ENCODE assay signal across 12 cellular contexts in the genomic region with DNA sequence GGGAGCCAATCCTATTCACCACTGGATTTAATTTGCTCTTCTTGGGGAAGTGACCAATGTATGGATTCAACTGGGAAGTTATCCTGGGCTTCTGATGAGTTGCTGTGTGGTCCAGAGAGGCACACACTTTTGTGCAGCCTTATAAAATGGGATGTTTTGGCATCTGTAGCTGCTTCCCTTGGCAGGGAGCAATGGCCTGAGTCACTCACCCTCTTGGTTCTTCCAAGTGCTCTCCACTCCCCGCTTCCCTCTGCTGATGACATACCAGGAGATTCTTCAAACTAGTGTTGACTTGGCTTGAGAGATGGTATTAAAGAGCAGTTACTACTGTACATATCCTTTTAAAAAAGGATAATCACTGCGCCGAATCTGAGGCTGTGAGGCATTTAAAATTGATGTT.
A peak's percentile ranks its signal among the peaks of the same experiment; 100 is the strongest.
DNase-seq lines count a peak whose midpoint lies in the region; ATAC-seq, FAIRE-seq and TF ChIP-seq lines count a peak whose summit lies in the region.
"Had no signal": no experiment of that assay in that cellular context is flagged by ENCODE, and none has a peak within 500 bp of the region (broad histone marks: within the 10 kb centered on the region; RNA-seq: fewer than 3 reads in every experiment).

No MANE protein-coding gene starts in this region.

- no peak overlapping the region for H3K4me2 ChIP-seq in astrocyte (ENCODE audit: low read length)

- H3K79me2 ChIP-seq in astrocyte (ENCODE audit: insufficient read depth, low read length): peaks cover 94% of the 10 kb centered on the region

- H3K27ac Mint-ChIP-seq in astrocyte (ENCODE audit: unreplicated experiment) (peak overlapping the region; percentile 8), natural killer cell (no peak overlapping the region)
- H3K27ac Mint-ChIP-seq in CD8-positive, alpha-beta T cell: no peak overlapping the region
- H3K27ac Mint-ChIP-seq: activated naive CD4-positive, alpha-beta T cell treated with anti-CD3 and anti-CD28 coated beads, Interleukin-2, amount 10 ng/mL, durations not matched to agents 7 days and 5 days had no signal

- peaks cover 91% of the 10 kb centered on the region for H4K20me1 ChIP-seq in astrocyte (ENCODE audit: insufficient read depth, low read length)

- H3K4me3 ChIP-seq in astrocyte (ENCODE audit: insufficient read depth, low read depth, low read length) (no peak overlapping the region), heart left ventricle (no peak overlapping the region), thyroid gland (replicated peaks in 1 of 3) (no peak overlapping the region)
- H3K4me3 ChIP-seq in CD8-positive, alpha-beta T cell (ENCODE audit: low read depth, low read length): no peak overlapping the region

- peak; percentile 86 for FAIRE-seq in astrocyte (lab: Jason Lieb, UNC)

- POLR2A ChIA-PET in CD8-positive, alpha-beta T cell (lab: Charles Lee): interaction anchor here (1.1 kb wide), 1 partner anchor 37 kb away, joined by 3 read pairs; no protein-coding TSS in a partner anchor

- no peak overlapping the region for H3K4me3 Mint-ChIP-seq in astrocyte (ENCODE audit: unreplicated experiment)
- no peak overlapping the region for H3K4me3 Mint-ChIP-seq in natural killer cell
- H3K4me3 Mint-ChIP-seq in CD8-positive, alpha-beta T cell: no peak overlapping the region
- H3K4me3 Mint-ChIP-seq: activated naive CD4-positive, alpha-beta T cell treated with anti-CD3 and anti-CD28 coated beads, Interleukin-2, amount 10 ng/mL, durations not matched to agents 7 days and 5 days had no signal

- H3K36me3 ChIP-seq in astrocyte (ENCODE audit: insufficient read depth, low read length) (no peaks in the 10 kb centered on the region), heart left ventricle (no peaks in the 10 kb centered on the region), thyroid gland (no peaks in the 10 kb centered on the region)
- H3K36me3 ChIP-seq in CD8-positive, alpha-beta T cell (ENCODE audit: insufficient read depth, low read length): no peaks in the 10 kb centered on the region

- no peaks in the 10 kb centered on the region for H3K9me3 Mint-ChIP-seq in astrocyte (ENCODE audit: unreplicated experiment)
- H3K9me3 Mint-ChIP-seq in natural killer cell: no peaks in the 10 kb centered on the region
- no peaks in the 10 kb centered on the region for H3K9me3 Mint-ChIP-seq in CD8-positive, alpha-beta T cell
- H3K9me3 Mint-ChIP-seq: activated naive CD4-positive, alpha-beta T cell treated with anti-CD3 and anti-CD28 coated beads, Interleukin-2, amount 10 ng/mL, durations not matched to agents 7 days and 5 days had no signal

- DNase-seq in DMS53 (lab: John Stamatoyannopoulos, UW) (peak; percentile 13), DMS53 treated with DMSO at 0.1 percent for 48 hours (lab: John Stamatoyannopoulos, UW; ENCODE audit: unreplicated experiment) (no peak), astrocyte (ENCODE audit: low read depth) (peak; percentile 89), heart left ventricle (peak in 4 of 5 donors; percentile 34 to 75 (median 49)), thyroid gland (peak; percentile 20 to 26), natural killer cell (no peak)
- no peak for DNase-seq in CD8-positive, alpha-beta T cell
- no peak for DNase-seq in activated effector memory CD4-positive, alpha-beta T cell treated with Interleukin-2 at 50 U/mL for 16 hours
- DNase-seq: activated naive CD4-positive, alpha-beta T cell treated with anti-CD3 and anti-CD28 coated beads, Interleukin-2, amount 10 ng/mL, durations not matched to agents 7 days and 5 days; NCI-H345 had no signal

- no peak overlapping the region for H2AFZ ChIP-seq in astrocyte (ENCODE audit: low read depth, low read length)

- TF ChIP-seq CTCF in astrocyte (IDR thresholded peaks at IDR 0.05; ENCODE audit: insufficient read depth, low read depth, low read length) (no peak), heart left ventricle (IDR thresholded peaks at IDR 0.05) (no peak), thyroid gland (IDR thresholded peaks at IDR 0.05) (no peak), natural killer cell (IDR thresholded peaks at IDR 0.05) (no peak)
- no peak for TF ChIP-seq CTCF in CD8-positive, alpha-beta T cell (IDR thresholded peaks at IDR 0.05)

- H3K9me3 ChIP-seq in astrocyte (ENCODE audit: insufficient read depth, low read depth, low read length) (no peaks in the 10 kb centered on the region), heart left ventricle (no peaks in the 10 kb centered on the region), thyroid gland (no peaks in the 10 kb centered on the region)
- no peaks in the 10 kb centered on the region for H3K9me3 ChIP-seq in CD8-positive, alpha-beta T cell (ENCODE audit: low read length)

- H3K27ac ChIP-seq in astrocyte (ENCODE audit: low read depth, low read length) (no peak overlapping the region), heart left ventricle (no peak overlapping the region), thyroid gland (no peak overlapping the region)
- no peak overlapping the region for H3K27ac ChIP-seq in CD8-positive, alpha-beta T cell (ENCODE audit: low read depth, low read length)
- H3K27ac ChIP-seq: 22Rv1, HL-60 had no signal

- no peaks in the 10 kb centered on the region for H3K27me3 ChIP-seq in astrocyte (ENCODE audit: insufficient read depth, low read length)
- no peaks in the 10 kb centered on the region for H3K27me3 ChIP-seq in heart left ventricle
- no peaks in the 10 kb centered on the region for H3K27me3 ChIP-seq in thyroid gland
- H3K27me3 ChIP-seq in CD8-positive, alpha-beta T cell (ENCODE audit: insufficient read depth, low read length): no peaks in the 10 kb centered on the region

- CTCF ChIA-PET in CD8-positive, alpha-beta T cell (lab: Charles Lee): no interaction called here

- ATAC-seq in heart left ventricle (peak in 3 of 4 donors; percentile 83 to 95 (median 94)), natural killer cell (no peak)
- ATAC-seq in CD8-positive, alpha-beta T cell: no peak

- 49 to 59% (median 54%) methylated on average over 3 of the region's 3 CpGs for WGBS in heart left ventricle, 4 donors
- WGBS in thyroid gland, 2 donors: 51 to 69% methylated on average over 3 of the region's 3 CpGs

- H3K27me3 Mint-ChIP-seq in astrocyte (ENCODE audit: low read depth, unreplicated experiment) (no peaks in the 10 kb centered on the region), natural killer cell (ENCODE audit: low read depth in 2 of 2) (no peaks in the 10 kb centered on the region)
- H3K27me3 Mint-ChIP-seq in CD8-positive, alpha-beta T cell (ENCODE audit: low read depth): no peaks in the 10 kb centered on the region
- H3K27me3 Mint-ChIP-seq: activated naive CD4-positive, alpha-beta T cell treated with anti-CD3 and anti-CD28 coated beads, Interleukin-2, amount 10 ng/mL, durations not matched to agents 7 days and 5 days had no signal

- peaks cover 12% of the 10 kb centered on the region for H3K4me1 ChIP-seq in astrocyte (ENCODE audit: insufficient read depth, low read length)
- peaks cover 0 to 83% (median 24%) of the 10 kb centered on the region in 12 donors for H3K4me1 ChIP-seq in heart left ventricle
- peaks cover 7 to 26% of the 10 kb centered on the region in 2 donors for H3K4me1 ChIP-seq in thyroid gland
- peaks cover 42% of the 10 kb centered on the region for H3K4me1 ChIP-seq in CD8-positive, alpha-beta T cell (ENCODE audit: insufficient read depth, low read length)

- intact Hi-C loops in heart left ventricle (cut with DNase I): loop anchor here in 1 of 10 donors (10.0 kb wide), 1 partner anchor 87 kb away; no protein-coding TSS in a partner anchor
- intact Hi-C loops in thyroid gland (cut with DNase I): no loop called here
- intact Hi-C loops in natural killer cell (cut with micrococcal nuclease): no loop called here
- intact Hi-C loops in CD8-positive, alpha-beta T cell (cut with DNase I, micrococcal nuclease): no loop called here

- H3K9ac ChIP-seq in astrocyte (ENCODE audit: low read length): no peak overlapping the region

- H3K4me1 Mint-ChIP-seq in astrocyte (ENCODE audit: low read depth, unreplicated experiment) (peaks cover 45% of the 10 kb centered on the region), natural killer cell (peaks cover 73 to 85% of the 10 kb centered on the region in 2 donors)
- H3K4me1 Mint-ChIP-seq in CD8-positive, alpha-beta T cell (ENCODE audit: low read depth): peaks cover 79% of the 10 kb centered on the region

- H3K36me3 Mint-ChIP-seq in astrocyte (ENCODE audit: low read depth, unreplicated experiment) (no peaks in the 10 kb centered on the region), natural killer cell (no peaks in the 10 kb centered on the region)
- no peaks in the 10 kb centered on the region for H3K36me3 Mint-ChIP-seq in CD8-positive, alpha-beta T cell

- TF ChIP-seq POLR2A in heart left ventricle (IDR thresholded peaks at IDR 0.05): no peak
- TF ChIP-seq POLR2A in thyroid gland (IDR thresholded peaks at IDR 0.05): no peak

Comparison
In these comparisons a context has a peak if more than half of its experiments do, and no peak if none do; other contexts are left out.
1. DNase-seq: peak in DMS53 (single experiment), astrocyte (single experiment), heart left ventricle (4 of 5) and thyroid gland (2 of 2); none in DMS53 treated with DMSO at 0.1 percent for 48 hours (single experiment), natural killer cell (single experiment), CD8-positive, alpha-beta T cell (0 of 7) and activated effector memory CD4-positive, alpha-beta T cell treated with Interleukin-2 at 50 U/mL for 16 hours (single experiment).
2. ATAC-seq: peak in heart left ventricle (3 of 4); none in natural killer cell (0 of 3) and CD8-positive, alpha-beta T cell (single experiment).